ENCODE assay signal across 8 cellular contexts in genomic region chr11:3831378-3832239, GRCh38. TPM values are rescaled to one million over a fixed set of nuclear protein-coding genes. Genes with fewer than 3 reads are reported as not detected.
DNase-seq lines count a peak whose midpoint lies in the region; ATAC-seq and TF ChIP-seq lines count a peak whose summit lies in the region.
"Had no signal": no experiment of that assay in that cellular context is flagged by ENCODE, and none has a peak within 500 bp of the region (broad histone marks: within the 10 kb centered on the region; RNA-seq: fewer than 3 reads in every experiment).

No MANE protein-coding gene starts in this region.

- H3K9ac ChIP-seq in Karpas-422 (ENCODE audit: low read length), result no peak overlapping the region

- no peaks in the 10 kb centered on the region for H3K27me3 ChIP-seq in Karpas-422 (ENCODE audit: low read length)

- peaks cover 47% of the 10 kb centered on the region for H3K4me1 Mint-ChIP-seq in WTC11

- peaks cover 32% of the 10 kb centered on the region for H3K36me3 Mint-ChIP-seq in WTC11

- peaks cover 11% of the 10 kb centered on the region for H4K20me1 ChIP-seq in Karpas-422 (ENCODE audit: insufficient read depth, low read depth, low read length)

- DNase-seq in Karpas-422 (no peak), WTC11 (ENCODE audit: low spot score) (no peak), Right ventricle myocardium superior (peak; percentile 67)

- H3K27ac ChIP-seq in Karpas-422 (ENCODE audit: low read length) (peak overlapping the region; percentile 62), skin epidermis (peak overlapping the region in 13 of 21 experiments; percentile 1 to 70 (median 28))

- H3K9me3 Mint-ChIP-seq in WTC11, result no peaks in the 10 kb centered on the region

- no peaks in the 10 kb centered on the region for H3K9me2 ChIP-seq in Karpas-422 (replicated peaks; ENCODE audit: insufficient read depth, low read length)

- no peak overlapping the region for H2AFZ ChIP-seq in Karpas-422 (ENCODE audit: low read length)

- CTCF ChIA-PET in WTC11 (lab: Charles Lee), result interaction anchor here (0.6 to 4.4 kb wide), 3 partner anchors 9 to 176 kb away, joined by 3 to 23 read pairs (median 3); partner anchors contain the start of gene RHOG

- no peak overlapping the region for H3K4me2 ChIP-seq in Karpas-422 (ENCODE audit: low read depth, low read length, poor library complexity, severe bottlenecking)

- H3K79me2 ChIP-seq in Karpas-422 (ENCODE audit: low read length), result peaks cover 71% of the 10 kb centered on the region

- H3K4me1 ChIP-seq in Karpas-422 (ENCODE audit: low read length), result peaks cover 59% of the 10 kb centered on the region

- H3K36me3 ChIP-seq in Karpas-422 (ENCODE audit: insufficient read depth, low read length), result no peaks in the 10 kb centered on the region

- intact Hi-C loops in Right ventricle myocardium superior (cut with DNase I), result no loop called here

- 0 out of 2 replicates have a peak overlapping the region, but pooled peaks have one; percentile 5 for H3K27ac Mint-ChIP-seq in WTC11

- no peaks in the 10 kb centered on the region for H3K9me3 ChIP-seq in Karpas-422 (ENCODE audit: low read length)

- no peak overlapping the region for H3K4me3 Mint-ChIP-seq in WTC11

- no peak for ATAC-seq in WTC11
- peak; percentile 72 for ATAC-seq in Right ventricle myocardium superior (ENCODE audit: poor library complexity)
- ATAC-seq in HG03565 (IDR thresholded peaks at IDR 0.05; ENCODE audit: unreplicated experiment), result no peak
- no peak for ATAC-seq in HG03135 (IDR thresholded peaks at IDR 0.05; ENCODE audit: unreplicated experiment)
- no peak for ATAC-seq in HG03039 (IDR thresholded peaks at IDR 0.05; ENCODE audit: unreplicated experiment)

- TF ChIP-seq CTCF in WTC11 (IDR thresholded peaks at IDR 0.05), result no peak

- H3K4me3 ChIP-seq in Karpas-422 (ENCODE audit: low read length) (no peak overlapping the region), skin epidermis (no peak overlapping the region)
- H3K4me3 ChIP-seq: coronary artery had no signal

- H3K27me3 Mint-ChIP-seq in WTC11 (ENCODE audit: low read depth), result no peaks in the 10 kb centered on the region

- POLR2A ChIA-PET in WTC11 (lab: Charles Lee), result no interaction called here

TF ChIP-seq in WTC11, 78 proteins besides CTCF, POLR2A, EP300 and RAD21:
- 0 out of 2 replicates have a peak, but pooled peaks have one; percentile 51 for TF ChIP-seq ZNF317 (CRISPR knock-in tag; IDR thresholded peaks at IDR 0.05; ENCODE audit: borderline replicate concordance, low read depth)
- TF ChIP-seq, protein P1, sequence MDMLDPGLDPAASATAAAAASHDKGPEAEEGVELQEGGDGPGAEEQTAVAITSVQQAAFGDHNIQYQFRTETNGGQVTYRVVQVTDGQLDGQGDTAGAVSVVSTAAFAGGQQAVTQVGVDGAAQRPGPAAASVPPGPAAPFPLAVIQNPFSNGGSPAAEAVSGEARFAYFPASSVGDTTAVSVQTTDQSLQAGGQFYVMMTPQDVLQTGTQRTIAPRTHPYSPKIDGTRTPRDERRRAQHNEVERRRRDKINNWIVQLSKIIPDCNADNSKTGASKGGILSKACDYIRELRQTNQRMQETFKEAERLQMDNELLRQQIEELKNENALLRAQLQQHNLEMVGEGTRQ (CRISPR knock-in tag; IDR thresholded peaks at IDR 0.05), result no peak

RNA-seq across cellular contexts. Expression of gene RHOG, which starts 9.2 kb away (rescaled TPM):
- 54.6 and 68.5 TPM in 2 replicates for total RNA-seq in Karpas-422 (2014; rRNA removed; shearing (Covaris generic); ENCODE audit: low replicate concordance)
- total RNA-seq in WTC11 (2021), result 28.8 to 33.6 TPM (median 28.8 TPM) in 3 replicates
- total RNA-seq in Right ventricle myocardium superior, result 22.3 TPM

RNA-seq across cellular contexts. Expression of gene PGAP2, which starts 23.2 kb away (rescaled TPM):
- total RNA-seq in Karpas-422 (2014; rRNA removed; shearing (Covaris generic); ENCODE audit: low replicate concordance), result 27.0 and 43.2 TPM in 2 replicates
- total RNA-seq in WTC11 (2021), result 38.2 to 43.0 TPM (median 40.7 TPM) in 3 replicates
- total RNA-seq in Right ventricle myocardium superior, result 26.8 TPM

RNA-seq across cellular contexts. Expression of gene STIM1, which starts 23.9 kb away (rescaled TPM):
- 9.0 and 17.0 TPM in 2 replicates for total RNA-seq in Karpas-422 (2014; rRNA removed; shearing (Covaris generic); ENCODE audit: low replicate concordance)
- total RNA-seq in WTC11 (2021) (17.0 to 18.0 TPM (median 17.4 TPM) in 3 replicates), Right ventricle myocardium superior (27.5 TPM)

RNA-seq across cellular contexts. Expression of gene NUP98, which starts 34.3 kb away (rescaled TPM):
- 123 and 124 TPM in 2 replicates for total RNA-seq in Karpas-422 (2014; rRNA removed; shearing (Covaris generic); ENCODE audit: low replicate concordance)
- total RNA-seq in WTC11 (2021) (81.3 to 91.4 TPM (median 81.4 TPM) in 3 replicates), Right ventricle myocardium superior (43.2 TPM)
